8 cellular contexts compared by ENCODE assay signal in genomic region chr10:79127151-79127961, GRCh38. TPM values are rescaled to one million over a fixed set of nuclear protein-coding genes. Genes with fewer than 3 reads are reported as not detected.
DNase-seq lines count a peak whose midpoint lies in the region; ATAC-seq and TF ChIP-seq lines count a peak whose summit lies in the region.

No MANE protein-coding gene starts in this region.

- H3K9me3 Mint-ChIP-seq in progenitor cell of endocrine pancreas (ENCODE audit: low read depth) = no peaks in the 10 kb centered on the region

- H3K4me3 Mint-ChIP-seq in progenitor cell of endocrine pancreas (ENCODE audit: low read depth) = no peak overlapping the region

- no peaks in the 10 kb centered on the region for H3K27me3 Mint-ChIP-seq in progenitor cell of endocrine pancreas

- no peak for TF ChIP-seq CTCF in fibroblast of lung (conservative IDR thresholded peaks at IDR 0.05 in 1 of 2, IDR thresholded peaks at IDR 0.05 in 1 of 2; ENCODE audit: low read depth in 1 of 2, low read length in 2 of 2)
- no peak for TF ChIP-seq CTCF in progenitor cell of endocrine pancreas (IDR thresholded peaks at IDR 0.05; ENCODE audit: unreplicated experiment)

- H3K79me2 ChIP-seq in fibroblast of lung (ENCODE audit: control insufficient read depth, insufficient read depth, low read length) = peaks cover 75% of the 10 kb centered on the region

- ATAC-seq in HG03159 (IDR thresholded peaks at IDR 0.05; ENCODE audit: unreplicated experiment) (no peak), GM21576 (IDR thresholded peaks at IDR 0.05; ENCODE audit: unreplicated experiment) (no peak), GM21360 (IDR thresholded peaks at IDR 0.05; ENCODE audit: unreplicated experiment) (no peak), HG02852 (IDR thresholded peaks at IDR 0.05; ENCODE audit: unreplicated experiment) (no peak)

- H4K20me1 ChIP-seq in fibroblast of lung (ENCODE audit: control insufficient read depth, extremely low read depth, insufficient read depth, low read length) = no peaks in the 10 kb centered on the region

- H3K27ac Mint-ChIP-seq in progenitor cell of endocrine pancreas = peak overlapping the region; percentile 73

- peaks cover 39% of the 10 kb centered on the region for H3K4me1 ChIP-seq in fibroblast of lung (ENCODE audit: control insufficient read depth, extremely low read depth, insufficient read depth, low read length)

- H3K4me2 ChIP-seq in fibroblast of lung (ENCODE audit: extremely low read depth, insufficient read depth, low read length) = no peak overlapping the region

- no peaks in the 10 kb centered on the region for H3K9me3 ChIP-seq in fibroblast of lung (ENCODE audit: control insufficient read depth, insufficient read depth, low read depth, low read length)

- H3K36me3 Mint-ChIP-seq in progenitor cell of endocrine pancreas (ENCODE audit: insufficient read depth) = peaks cover 4% of the 10 kb centered on the region

- H3K4me1 Mint-ChIP-seq in progenitor cell of endocrine pancreas (ENCODE audit: low read depth) = peaks cover 53% of the 10 kb centered on the region

- H3K27ac ChIP-seq in fibroblast of lung (ENCODE audit: insufficient read depth, low read length) = no peak overlapping the region

- no peak overlapping the region for H3K4me3 ChIP-seq in fibroblast of lung (replicated peaks in 1 of 4; ENCODE audit: control extremely low read depth in 1 of 4, insufficient read depth in 1 of 4, low read depth in 3 of 4, low read length in 4 of 4)

- peaks cover 29% of the 10 kb centered on the region for H3K36me3 ChIP-seq in fibroblast of lung (ENCODE audit: control insufficient read depth, insufficient read depth, low read length)

- H3K9ac ChIP-seq in fibroblast of lung (ENCODE audit: insufficient read depth, low read length) = no peak overlapping the region

- H2AFZ ChIP-seq in fibroblast of lung (ENCODE audit: low read length) = no peak overlapping the region

- peak; percentile 86 for DNase-seq in ELF-1 (ENCODE audit: low read depth, low spot score)
- peak; percentile 44 for DNase-seq in NCI-H774 (lab: John Stamatoyannopoulos, UW)
- peak; percentile 83 to 85 for DNase-seq in fibroblast of lung (ENCODE audit: low read depth in 2 of 2)
- peak; percentile 32 for DNase-seq in progenitor cell of endocrine pancreas (ENCODE audit: low spot score, unreplicated experiment)

- no peaks in the 10 kb centered on the region for H3K27me3 ChIP-seq in fibroblast of lung (ENCODE audit: control insufficient read depth, insufficient read depth, low read length)

RNA-seq across cellular contexts. Expression of gene ZMIZ1, which starts 58.6 kb away (rescaled TPM):
- total RNA-seq in fibroblast of lung = 20.0 and 30.6 TPM in 2 replicates
- polyA plus RNA-seq in fibroblast of lung = 6.3 and 18.1 TPM in 2 replicates
- 23.2 and 46.8 TPM in 2 replicates for polyA plus RNA-seq in fibroblast of lung (2012)
- 130 and 178 TPM in 2 replicates for polyA minus RNA-seq in fibroblast of lung (ENCODE audit: low replicate concordance)
- total RNA-seq in progenitor cell of endocrine pancreas = 81.6 and 85.2 TPM in 2 replicates

Comparison
In these comparisons a context has a peak if more than half of its experiments do, and no peak if none do; other contexts are left out.
1. DNase-seq: peak in every context shown above with its lines; median percentile 86 in ELF-1; 84 in fibroblast of lung; 44 in NCI-H774; 32 in progenitor cell of endocrine pancreas.